In genomic region chr19:1263198-1263597, GRCh38 we compare ENCODE assay signal across 1 cellular context.
TF ChIP-seq lines count a peak whose summit lies in the region.

No MANE protein-coding gene starts in this region.

TF ChIP-seq in A549, 52 proteins besides CTCF, POLR2A, EP300 and RAD21 (continued from another document):
- TF ChIP-seq MAX (IDR thresholded peaks at IDR 0.05), result no peak
- TF ChIP-seq SREBF2 (IDR thresholded peaks at IDR 0.05), result no peak
- TF ChIP-seq RFX5 (IDR thresholded peaks at IDR 0.05), result no peak
- no peak for TF ChIP-seq HDAC2 (IDR thresholded peaks at IDR 0.05)
- TF ChIP-seq MYC (IDR thresholded peaks at IDR 0.05; ENCODE audit: borderline replicate concordance, low read length), result no peak
- no peak for TF ChIP-seq CBX8 (IDR thresholded peaks at IDR 0.05)
- no peak for TF ChIP-seq CBX2 (IDR thresholded peaks at IDR 0.05; ENCODE audit: borderline replicate concordance, low read depth)
- no peak for TF ChIP-seq NPAS2 (CRISPR knock-in tag; IDR thresholded peaks at IDR 0.05; ENCODE audit: borderline replicate concordance)
- no peak for TF ChIP-seq RARB (CRISPR knock-in tag; IDR thresholded peaks at IDR 0.05)
- TF ChIP-seq HEYL (CRISPR knock-in tag; IDR thresholded peaks at IDR 0.05), result no peak
- no peak for TF ChIP-seq ATOH8 (CRISPR knock-in tag; IDR thresholded peaks at IDR 0.05; ENCODE audit: low read depth)
